33 cellular contexts compared by ENCODE assay signal in genomic region chr1:87674791-87675190, GRCh38.
"Had no signal": no experiment of that assay in that cellular context is flagged by ENCODE, and none has a peak within 500 bp of the region (broad histone marks: within the 10 kb centered on the region; RNA-seq: fewer than 3 reads in every experiment).

No MANE protein-coding gene starts in this region.

- H3K27me3 Mint-ChIP-seq: progenitor cell of endocrine pancreas; stimulated activated naive CD8-positive, alpha-beta T cell treated with anti-CD3 and anti-CD28 coated beads, Interleukin-15, amount 100 ng/mL, for 72 hours; type B pancreatic cell had no signal

- H3K9ac ChIP-seq: parathyroid adenoma had no signal

- H2AFZ ChIP-seq: parathyroid adenoma had no signal

- ATAC-seq: naive thymus-derived CD8-positive, alpha-beta T cell; natural killer cell treated with Interleukin-12 subunit alpha and Interleukin-12 subunit beta and Interleukin-15 and Interleukin-18, amount 100 ng/mL, for 72 hours; psoas muscle; right cardiac atrium; sciatic nerve; stimulated activated memory B cell treated with anti-CD40 and anti-IgM and Interleukin-4, amounts not matched to agents 10 μg/mL and 1 μg/mL and 100 μg/mL, for 72 hours; stimulated activated naive CD8-positive, alpha-beta T cell treated with anti-CD3 and anti-CD28 coated beads, Interleukin-15, amount 100 ng/mL, for 72 hours; upper lobe of right lung had no signal

- H3K36me3 Mint-ChIP-seq: naive thymus-derived CD8-positive, alpha-beta T cell; natural killer cell treated with Interleukin-12 subunit alpha and Interleukin-12 subunit beta and Interleukin-15 and Interleukin-18, amount 100 ng/mL, for 72 hours; stimulated activated memory B cell treated with anti-CD40 and anti-IgM and Interleukin-4, amounts not matched to agents 10 μg/mL and 1 μg/mL and 100 μg/mL, for 72 hours; type B pancreatic cell had no signal

- H3K4me1 Mint-ChIP-seq: naive thymus-derived CD8-positive, alpha-beta T cell; nephron progenitor cell; neural crest cell; stimulated activated memory B cell treated with anti-CD40 and anti-IgM and Interleukin-4, amounts not matched to agents 10 μg/mL and 1 μg/mL and 100 μg/mL, for 72 hours; stimulated activated naive CD8-positive, alpha-beta T cell treated with anti-CD3 and anti-CD28 coated beads, Interleukin-15, amount 100 ng/mL, for 72 hours had no signal

- H3K4me1 ChIP-seq: parathyroid adenoma, psoas muscle, spleen, suprapubic skin, testis, tibial artery, transverse colon, upper lobe of right lung, uterus had no signal

- H3K9me3 ChIP-seq: neutrophil, ovary, psoas muscle, spleen, suprapubic skin, testis, transverse colon, upper lobe of right lung, uterus had no signal

- DNase-seq: naive thymus-derived CD8-positive, alpha-beta T cell; nephron progenitor cell; nucleus accumbens; ovary; posterior cingulate gyrus; psoas muscle; right cardiac atrium; spleen; stimulated activated CD4-positive, alpha-beta T cell treated with anti-CD3 and anti-CD28 coated beads, Interleukin-12 subunit alpha, Interleukin-12 subunit beta, amount 100 ng/mL, for 4 hours; stimulated activated CD4-positive, alpha-beta T cell treated with anti-CD3 and anti-CD28 coated beads, Interleukin-1b, Interleukin-23, amount 100 ng/mL, for 48 hours; stimulated activated CD4-positive, alpha-beta T cell treated with anti-CD3 and anti-CD28 coated beads, Interleukin-4, amount 100 ng/mL, for 1 hour; stimulated activated CD4-positive, alpha-beta T cell treated with anti-CD3 and anti-CD28 coated beads, Interleukin-4, amount 100 ng/mL, for 4 hours; stimulated activated CD8-positive, alpha-beta memory T cell treated with anti-CD3 and anti-CD28 coated beads, Interleukin-4, amount 100 ng/mL, for 48 hours; stimulated activated naive CD4-positive, alpha-beta T cell; stimulated activated naive CD8-positive, alpha-beta T cell treated with anti-CD3 and anti-CD28 coated beads, Interleukin-15, amount 100 ng/mL, for 72 hours; stimulated activated naive CD8-positive, alpha-beta T cell treated with anti-CD3 and anti-CD28 coated beads, Interleukin-15, Interleukin-2, amounts not matched to agents 100 U/mL and 50 U/mL, for 24 hours; substantia nigra; testis; tibial artery; transverse colon; upper lobe of right lung; uterus had no signal

- H3K9me3 Mint-ChIP-seq: naive thymus-derived CD8-positive, alpha-beta T cell; natural killer cell treated with Interleukin-12 subunit alpha and Interleukin-12 subunit beta and Interleukin-15 and Interleukin-18, amount 100 ng/mL, for 72 hours; neural crest cell; stimulated activated naive CD8-positive, alpha-beta T cell treated with anti-CD3 and anti-CD28 coated beads, Interleukin-15, amount 100 ng/mL, for 72 hours; type B pancreatic cell had no signal

- H3K79me2 ChIP-seq: parathyroid adenoma had no signal

- H3K27ac ChIP-seq: neutrophil, ovary, parathyroid adenoma, psoas muscle, skin epidermis, spleen, suprapubic skin, testis, tibial artery, transverse colon, upper lobe of right lung, uterus had no signal

- H3K4me3 Mint-ChIP-seq: naive thymus-derived CD8-positive, alpha-beta T cell; natural killer cell treated with Interleukin-12 subunit alpha and Interleukin-12 subunit beta and Interleukin-15 and Interleukin-18, amount 100 ng/mL, for 72 hours; nephron progenitor cell; neural crest cell; stimulated activated memory B cell treated with anti-CD40 and anti-IgM and Interleukin-4, amounts not matched to agents 10 μg/mL and 1 μg/mL and 100 μg/mL, for 72 hours; stimulated activated naive CD8-positive, alpha-beta T cell treated with anti-CD3 and anti-CD28 coated beads, Interleukin-15, amount 100 ng/mL, for 72 hours; type B pancreatic cell had no signal

- H3K36me3 ChIP-seq: neutrophil, ovary, spleen, suprapubic skin, tibial artery, transverse colon, upper lobe of right lung, uterus had no signal

- H3K27me3 ChIP-seq: neutrophil, ovary, spleen, suprapubic skin, testis, tibial artery, transverse colon, upper lobe of right lung, uterus had no signal

- H3K4me3 ChIP-seq: ovary, psoas muscle, skin epidermis, smooth muscle cell, spleen, suprapubic skin, testis, tibial artery, transverse colon, upper lobe of right lung, uterus had no signal

- H3K4me2 ChIP-seq: smooth muscle cell had no signal

- H3K27ac Mint-ChIP-seq: naive thymus-derived CD8-positive, alpha-beta T cell; natural killer cell treated with Interleukin-12 subunit alpha and Interleukin-12 subunit beta and Interleukin-15 and Interleukin-18, amount 100 ng/mL, for 72 hours; nephron progenitor cell; progenitor cell of endocrine pancreas; stimulated activated memory B cell treated with anti-CD40 and anti-IgM and Interleukin-4, amounts not matched to agents 10 μg/mL and 1 μg/mL and 100 μg/mL, for 72 hours; type B pancreatic cell had no signal
